Comparison of ENCODE assay signal across 12 cellular contexts in the genomic region with DNA sequence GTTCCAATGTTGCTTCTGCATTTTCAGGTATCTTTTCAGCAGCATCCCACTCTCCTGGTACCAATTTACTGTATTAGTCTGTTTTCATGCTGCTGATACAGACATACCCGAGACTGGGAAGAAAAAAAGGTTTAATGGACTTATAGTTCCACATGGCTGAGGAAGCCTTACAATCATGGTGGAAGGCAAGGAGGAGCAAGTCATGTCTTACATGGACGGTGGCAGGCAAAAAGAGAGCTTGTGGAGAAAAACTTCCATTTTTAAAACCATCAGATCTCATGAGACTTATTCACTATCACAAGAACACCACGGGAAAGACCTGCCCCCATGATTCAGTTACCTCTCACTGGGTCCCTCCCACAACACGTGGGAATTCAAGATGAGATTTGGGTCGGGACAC. TPM values are rescaled to one million over a fixed set of nuclear protein-coding genes. Genes with fewer than 3 reads are reported as not detected.
"Had no signal": no experiment of that assay in that cellular context is flagged by ENCODE, and none has a peak within 500 bp of the region (broad histone marks: within the 10 kb centered on the region; RNA-seq: fewer than 3 reads in every experiment).

No MANE protein-coding gene starts in this region.

RNA-seq across cellular contexts. Expression of a gene that starts 17.7 kb away (rescaled TPM):
- total RNA-seq: OCI-LY7, PC-3, PC-9, Peyer's patch, Right ventricle myocardium inferior, Right ventricle myocardium superior, RPMI7951, SJCRH30, SJSA1, SK-MEL-5, T-cell had no signal
- polyA plus RNA-seq: SK-N-SH had no signal

RNA-seq across cellular contexts. Expression of a gene that starts 27.1 kb away (rescaled TPM):
- total RNA-seq: PC-3, Peyer's patch, Right ventricle myocardium inferior, Right ventricle myocardium superior, RPMI7951, SJCRH30, SJSA1, SK-MEL-5, T-cell had no signal
